1 cellular context compared by ENCODE assay signal in the genomic region with DNA sequence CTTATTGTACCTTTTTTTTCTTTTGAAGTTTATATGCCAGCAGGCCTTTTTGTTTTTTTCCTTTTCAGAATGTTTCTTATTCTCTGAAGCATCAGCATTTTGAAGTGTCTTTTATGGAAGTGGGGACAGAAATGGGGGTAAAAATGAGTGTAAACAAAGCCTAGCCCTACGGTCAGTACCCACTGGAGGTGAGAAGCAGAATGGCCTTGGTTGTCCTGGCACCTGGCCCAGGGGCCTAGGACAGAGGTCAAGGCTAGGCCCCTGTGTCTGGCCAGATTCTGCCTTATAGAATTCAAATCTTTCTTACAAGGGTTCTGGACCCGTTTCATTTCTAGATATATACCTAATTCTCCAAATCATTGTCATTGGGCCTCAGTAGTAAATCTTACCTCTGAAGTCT.
TF ChIP-seq lines count a peak whose summit lies in the region.

No MANE protein-coding gene starts in this region.

TF ChIP-seq in HepG2, 621 proteins besides CTCF, POLR2A, EP300 and RAD21 (continued from another document):
- TF ChIP-seq, protein P1, sequence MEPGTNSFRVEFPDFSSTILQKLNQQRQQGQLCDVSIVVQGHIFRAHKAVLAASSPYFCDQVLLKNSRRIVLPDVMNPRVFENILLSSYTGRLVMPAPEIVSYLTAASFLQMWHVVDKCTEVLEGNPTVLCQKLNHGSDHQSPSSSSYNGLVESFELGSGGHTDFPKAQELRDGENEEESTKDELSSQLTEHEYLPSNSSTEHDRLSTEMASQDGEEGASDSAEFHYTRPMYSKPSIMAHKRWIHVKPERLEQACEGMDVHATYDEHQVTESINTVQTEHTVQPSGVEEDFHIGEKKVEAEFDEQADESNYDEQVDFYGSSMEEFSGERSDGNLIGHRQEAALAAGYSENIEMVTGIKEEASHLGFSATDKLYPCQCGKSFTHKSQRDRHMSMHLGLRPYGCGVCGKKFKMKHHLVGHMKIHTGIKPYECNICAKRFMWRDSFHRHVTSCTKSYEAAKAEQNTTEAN (CRISPR knock-in tag; conservative IDR thresholded peaks at IDR 0.05) = no peak
- TF ChIP-seq, protein P2, sequence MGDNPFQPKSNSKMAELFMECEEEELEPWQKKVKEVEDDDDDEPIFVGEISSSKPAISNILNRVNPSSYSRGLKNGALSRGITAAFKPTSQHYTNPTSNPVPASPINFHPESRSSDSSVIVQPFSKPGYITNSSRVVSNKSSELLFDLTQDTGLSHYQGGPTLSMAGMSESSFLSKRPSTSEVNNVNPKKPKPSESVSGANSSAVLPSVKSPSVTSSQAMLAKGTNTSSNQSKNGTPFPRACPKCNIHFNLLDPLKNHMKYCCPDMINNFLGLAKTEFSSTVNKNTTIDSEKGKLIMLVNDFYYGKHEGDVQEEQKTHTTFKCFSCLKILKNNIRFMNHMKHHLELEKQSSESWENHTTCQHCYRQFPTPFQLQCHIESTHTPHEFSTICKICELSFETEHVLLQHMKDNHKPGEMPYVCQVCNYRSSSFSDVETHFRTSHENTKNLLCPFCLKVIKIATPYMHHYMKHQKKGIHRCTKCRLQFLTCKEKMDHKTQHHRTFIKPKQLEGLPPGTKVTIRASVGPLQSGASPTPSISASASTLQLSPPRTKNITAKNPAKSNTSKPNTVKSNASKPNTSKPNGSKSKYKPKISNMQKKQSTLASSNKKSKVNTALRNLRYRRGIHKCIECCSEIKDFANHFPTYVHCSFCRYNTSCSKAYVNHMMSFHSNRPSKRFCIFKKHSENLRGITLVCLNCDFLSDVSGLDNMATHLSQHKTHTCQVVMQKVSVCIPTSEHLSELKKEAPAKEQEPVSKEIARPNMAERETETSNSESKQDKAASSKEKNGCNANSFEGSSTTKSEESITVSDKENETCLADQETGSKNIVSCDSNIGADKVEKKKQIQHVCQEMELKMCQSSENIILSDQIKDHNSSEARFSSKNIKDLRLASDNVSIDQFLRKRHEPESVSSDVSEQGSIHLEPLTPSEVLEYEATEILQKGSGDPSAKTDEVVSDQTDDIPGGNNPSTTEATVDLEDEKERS (CRISPR knock-in tag; IDR thresholded peaks at IDR 0.05) = no peak
- TF ChIP-seq NFRKB (IDR thresholded peaks at IDR 0.05) (no peak), GLI4 (CRISPR knock-in tag; IDR thresholded peaks at IDR 0.05; ENCODE audit: borderline replicate concordance) (no peak), HOXD1 (CRISPR knock-in tag; IDR thresholded peaks at IDR 0.05) (no peak), ZNF251 (CRISPR knock-in tag; IDR thresholded peaks at IDR 0.05) (no peak), NFYC (CRISPR knock-in tag; IDR thresholded peaks at IDR 0.05) (no peak), GTF3A (CRISPR knock-in tag; conservative IDR thresholded peaks at IDR 0.05) (no peak), ZNF10 (CRISPR knock-in tag; IDR thresholded peaks at IDR 0.05; ENCODE audit: borderline replicate concordance, low read depth) (no peak), KDM4B (CRISPR knock-in tag; IDR thresholded peaks at IDR 0.05) (no peak), NAIF1 (CRISPR knock-in tag; IDR thresholded peaks at IDR 0.05; ENCODE audit: borderline replicate concordance) (no peak), ZNF232 (CRISPR knock-in tag; IDR thresholded peaks at IDR 0.05; ENCODE audit: borderline replicate concordance) (no peak), ZKSCAN8 (CRISPR knock-in tag; IDR thresholded peaks at IDR 0.05; ENCODE audit: borderline replicate concordance) (no peak), RXRA (CRISPR knock-in tag; IDR thresholded peaks at IDR 0.05) (peak; percentile 32; the same call in 1 of the 2 replicates), SRSF4 (IDR thresholded peaks at IDR 0.05; ENCODE audit: low read depth, low read length, poor library complexity, severe bottlenecking) (no peak), FOXA3 (CRISPR knock-in tag; IDR thresholded peaks at IDR 0.05) (0 out of 2 replicates have a peak, but pooled peaks have one; percentile 27), ZNF781 (CRISPR knock-in tag; IDR thresholded peaks at IDR 0.05; ENCODE audit: borderline replicate concordance, not compliant biosample characterization) (no peak), SOX6 (IDR thresholded peaks at IDR 0.05) (no peak), SOX6 (CRISPR knock-in tag; IDR thresholded peaks at IDR 0.05) (0 out of 2 replicates have a peak, but pooled peaks have one; percentile 23), MIXL1 (CRISPR knock-in tag; IDR thresholded peaks at IDR 0.05) (no peak)
- TF ChIP-seq, protein P3, sequence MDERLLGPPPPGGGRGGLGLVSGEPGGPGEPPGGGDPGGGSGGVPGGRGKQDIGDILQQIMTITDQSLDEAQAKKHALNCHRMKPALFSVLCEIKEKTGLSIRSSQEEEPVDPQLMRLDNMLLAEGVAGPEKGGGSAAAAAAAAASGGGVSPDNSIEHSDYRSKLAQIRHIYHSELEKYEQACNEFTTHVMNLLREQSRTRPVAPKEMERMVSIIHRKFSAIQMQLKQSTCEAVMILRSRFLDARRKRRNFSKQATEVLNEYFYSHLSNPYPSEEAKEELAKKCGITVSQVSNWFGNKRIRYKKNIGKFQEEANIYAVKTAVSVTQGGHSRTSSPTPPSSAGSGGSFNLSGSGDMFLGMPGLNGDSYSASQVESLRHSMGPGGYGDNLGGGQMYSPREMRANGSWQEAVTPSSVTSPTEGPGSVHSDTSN (CRISPR knock-in tag; IDR thresholded peaks at IDR 0.05) = no peak
- TF ChIP-seq, protein P4, sequence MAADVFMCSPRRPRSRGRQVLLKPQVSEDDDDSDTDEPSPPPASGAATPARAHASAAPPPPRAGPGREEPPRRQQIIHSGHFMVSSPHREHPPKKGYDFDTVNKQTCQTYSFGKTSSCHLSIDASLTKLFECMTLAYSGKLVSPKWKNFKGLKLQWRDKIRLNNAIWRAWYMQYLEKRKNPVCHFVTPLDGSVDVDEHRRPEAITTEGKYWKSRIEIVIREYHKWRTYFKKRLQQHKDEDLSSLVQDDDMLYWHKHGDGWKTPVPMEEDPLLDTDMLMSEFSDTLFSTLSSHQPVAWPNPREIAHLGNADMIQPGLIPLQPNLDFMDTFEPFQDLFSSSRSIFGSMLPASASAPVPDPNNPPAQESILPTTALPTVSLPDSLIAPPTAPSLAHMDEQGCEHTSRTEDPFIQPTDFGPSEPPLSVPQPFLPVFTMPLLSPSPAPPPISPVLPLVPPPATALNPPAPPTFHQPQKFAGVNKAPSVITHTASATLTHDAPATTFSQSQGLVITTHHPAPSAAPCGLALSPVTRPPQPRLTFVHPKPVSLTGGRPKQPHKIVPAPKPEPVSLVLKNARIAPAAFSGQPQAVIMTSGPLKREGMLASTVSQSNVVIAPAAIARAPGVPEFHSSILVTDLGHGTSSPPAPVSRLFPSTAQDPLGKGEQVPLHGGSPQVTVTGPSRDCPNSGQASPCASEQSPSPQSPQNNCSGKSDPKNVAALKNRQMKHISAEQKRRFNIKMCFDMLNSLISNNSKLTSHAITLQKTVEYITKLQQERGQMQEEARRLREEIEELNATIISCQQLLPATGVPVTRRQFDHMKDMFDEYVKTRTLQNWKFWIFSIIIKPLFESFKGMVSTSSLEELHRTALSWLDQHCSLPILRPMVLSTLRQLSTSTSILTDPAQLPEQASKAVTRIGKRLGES (CRISPR knock-in tag; IDR thresholded peaks at IDR 0.05; ENCODE audit: borderline replicate concordance) = no peak
- TF ChIP-seq, protein P5, sequence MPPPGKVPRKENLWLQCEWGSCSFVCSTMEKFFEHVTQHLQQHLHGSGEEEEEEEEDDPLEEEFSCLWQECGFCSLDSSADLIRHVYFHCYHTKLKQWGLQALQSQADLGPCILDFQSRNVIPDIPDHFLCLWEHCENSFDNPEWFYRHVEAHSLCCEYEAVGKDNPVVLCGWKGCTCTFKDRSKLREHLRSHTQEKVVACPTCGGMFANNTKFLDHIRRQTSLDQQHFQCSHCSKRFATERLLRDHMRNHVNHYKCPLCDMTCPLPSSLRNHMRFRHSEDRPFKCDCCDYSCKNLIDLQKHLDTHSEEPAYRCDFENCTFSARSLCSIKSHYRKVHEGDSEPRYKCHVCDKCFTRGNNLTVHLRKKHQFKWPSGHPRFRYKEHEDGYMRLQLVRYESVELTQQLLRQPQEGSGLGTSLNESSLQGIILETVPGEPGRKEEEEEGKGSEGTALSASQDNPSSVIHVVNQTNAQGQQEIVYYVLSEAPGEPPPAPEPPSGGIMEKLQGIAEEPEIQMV (CRISPR knock-in tag; IDR thresholded peaks at IDR 0.05; ENCODE audit: low read depth) = no peak
- TF ChIP-seq, protein P6, sequence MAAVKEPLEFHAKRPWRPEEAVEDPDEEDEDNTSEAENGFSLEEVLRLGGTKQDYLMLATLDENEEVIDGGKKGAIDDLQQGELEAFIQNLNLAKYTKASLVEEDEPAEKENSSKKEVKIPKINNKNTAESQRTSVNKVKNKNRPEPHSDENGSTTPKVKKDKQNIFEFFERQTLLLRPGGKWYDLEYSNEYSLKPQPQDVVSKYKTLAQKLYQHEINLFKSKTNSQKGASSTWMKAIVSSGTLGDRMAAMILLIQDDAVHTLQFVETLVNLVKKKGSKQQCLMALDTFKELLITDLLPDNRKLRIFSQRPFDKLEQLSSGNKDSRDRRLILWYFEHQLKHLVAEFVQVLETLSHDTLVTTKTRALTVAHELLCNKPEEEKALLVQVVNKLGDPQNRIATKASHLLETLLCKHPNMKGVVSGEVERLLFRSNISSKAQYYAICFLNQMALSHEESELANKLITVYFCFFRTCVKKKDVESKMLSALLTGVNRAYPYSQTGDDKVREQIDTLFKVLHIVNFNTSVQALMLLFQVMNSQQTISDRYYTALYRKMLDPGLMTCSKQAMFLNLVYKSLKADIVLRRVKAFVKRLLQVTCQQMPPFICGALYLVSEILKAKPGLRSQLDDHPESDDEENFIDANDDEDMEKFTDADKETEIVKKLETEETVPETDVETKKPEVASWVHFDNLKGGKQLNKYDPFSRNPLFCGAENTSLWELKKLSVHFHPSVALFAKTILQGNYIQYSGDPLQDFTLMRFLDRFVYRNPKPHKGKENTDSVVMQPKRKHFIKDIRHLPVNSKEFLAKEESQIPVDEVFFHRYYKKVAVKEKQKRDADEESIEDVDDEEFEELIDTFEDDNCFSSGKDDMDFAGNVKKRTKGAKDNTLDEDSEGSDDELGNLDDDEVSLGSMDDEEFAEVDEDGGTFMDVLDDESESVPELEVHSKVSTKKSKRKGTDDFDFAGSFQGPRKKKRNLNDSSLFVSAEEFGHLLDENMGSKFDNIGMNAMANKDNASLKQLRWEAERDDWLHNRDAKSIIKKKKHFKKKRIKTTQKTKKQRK (IDR thresholded peaks at IDR 0.05; ENCODE audit: low read length) = no peak
